ENCODE assay signal across 8 cellular contexts in the genomic region with DNA sequence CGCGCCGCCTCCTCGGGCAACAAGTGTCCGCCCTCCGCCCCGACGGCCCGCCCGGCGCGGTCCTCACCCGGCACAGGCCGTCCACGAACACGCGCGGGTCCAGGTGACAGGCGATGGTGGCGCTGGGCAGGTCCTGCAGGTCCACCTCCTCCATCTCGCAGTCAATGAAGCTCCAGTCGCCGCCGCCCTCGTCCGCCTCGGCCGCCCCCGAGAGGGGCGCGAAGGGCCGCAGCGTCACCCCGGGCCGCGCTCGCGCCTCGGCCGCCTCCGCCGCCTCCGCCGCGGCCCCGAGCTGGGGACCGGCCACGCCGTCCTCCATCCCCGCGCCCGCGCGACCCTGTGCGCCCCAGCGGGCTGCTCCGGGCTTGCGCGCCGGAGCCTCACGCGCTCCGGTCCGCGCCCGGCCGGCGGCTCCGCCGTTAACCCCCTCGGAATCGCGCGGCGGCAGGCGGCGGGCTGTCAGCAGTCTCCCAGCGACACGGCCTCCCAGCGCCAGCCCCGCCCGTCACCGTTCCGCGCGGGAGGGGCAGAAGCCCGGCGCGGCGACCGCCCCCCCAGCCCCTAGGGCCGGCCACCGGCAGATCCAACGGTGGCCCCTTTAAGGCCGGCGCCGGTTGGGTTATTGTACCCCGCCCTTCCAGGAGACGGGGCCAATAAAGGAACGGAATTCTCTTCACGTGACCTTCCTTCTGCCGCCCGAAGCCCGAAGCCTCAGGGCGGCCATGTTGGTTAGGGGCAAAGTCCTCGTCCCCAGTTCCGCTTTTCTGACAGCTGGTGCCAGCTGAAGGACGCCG. TPM values are rescaled to one million over a fixed set of nuclear protein-coding genes. Genes with fewer than 3 reads are reported as not detected.
DNase-seq lines count a peak whose midpoint lies in the region; ATAC-seq, FAIRE-seq and TF ChIP-seq lines count a peak whose summit lies in the region.

A gene (minus strand): TSS at position 421 of the 794 bp plus-strand sequence. CDS start 102 bp downstream, at position 319.

- H3K27me3 Mint-ChIP-seq in Caco-2 (ENCODE audit: insufficient read depth, unreplicated experiment), result no peaks in the 10 kb centered on the region

- H3K4me1 ChIP-seq in Caco-2 (peaks cover 13% of the 10 kb centered on the region), NT2/D1 (ENCODE audit: insufficient read depth, insufficient read length) (no peaks in the 10 kb centered on the region), endocrine pancreas (ENCODE audit: control insufficient read depth, insufficient read depth, low read length) (no peaks in the 10 kb centered on the region), mesenchymal stem cell (ENCODE audit: control insufficient read depth, insufficient read depth, low read depth, low read length) (peaks cover 6% of the 10 kb centered on the region)

- no peaks in the 10 kb centered on the region for H3K27me3 ChIP-seq in Caco-2 (replicated peaks; ENCODE audit: control insufficient read depth, insufficient read depth, low read length)
- H3K27me3 ChIP-seq in NT2/D1 (ENCODE audit: insufficient read depth, insufficient read length), result peaks cover 39% of the 10 kb centered on the region
- H3K27me3 ChIP-seq in endocrine pancreas (ENCODE audit: control insufficient read depth, insufficient read depth, low read length), result no peaks in the 10 kb centered on the region
- peaks cover 0 to under 1% of the 10 kb centered on the region in 2 experiments for H3K27me3 ChIP-seq in mesenchymal stem cell (ENCODE audit: control insufficient read depth in 1 of 2, insufficient read depth in 1 of 2, low read length in 2 of 2)

- peak within 1 kb of the TSS; percentile 87 for H2BK120ac ChIP-seq in mesenchymal stem cell (ENCODE audit: low read depth, low read length)

- WGBS in mesenchymal stem cell, result under 1% methylated on average over 87 of the region's 109 CpGs

- H3K4me3 Mint-ChIP-seq in Caco-2 (ENCODE audit: unreplicated experiment), result peak within 1 kb of the TSS; percentile 88

- H3K4ac ChIP-seq in mesenchymal stem cell (ENCODE audit: low read depth in 1 of 2, low read length in 2 of 2), result peak within 1 kb of the TSS; percentile 46 to 68

- peak within 1 kb of the TSS in 1 of 2 experiments; percentile 83 for H3K23ac ChIP-seq in mesenchymal stem cell (ENCODE audit: low read length in 2 of 2)

- H2AFZ ChIP-seq in mesenchymal stem cell (ENCODE audit: low read depth, low read length), result peak within 1 kb of the TSS; percentile 100

- H2BK15ac ChIP-seq in mesenchymal stem cell (ENCODE audit: low read depth, poor library complexity, severe bottlenecking), result peak within 1 kb of the TSS; percentile 12

- H3K9ac ChIP-seq in NT2/D1 (ENCODE audit: insufficient read length, low read depth) (peak within 1 kb of the TSS; percentile 83), endocrine pancreas (ENCODE audit: control insufficient read depth, insufficient read depth, low read length) (peak within 1 kb of the TSS; percentile 82), mesenchymal stem cell (ENCODE audit: low read length) (peak within 1 kb of the TSS; percentile 86)

- intact Hi-C loops in Caco-2 (cut with micrococcal nuclease; ENCODE audit: unreplicated experiment), result no loop called here

- no peaks in the 10 kb centered on the region for H3K36me3 ChIP-seq in Caco-2 (ENCODE audit: control insufficient read depth, insufficient read depth, low read length)
- no peaks in the 10 kb centered on the region for H3K36me3 ChIP-seq in NT2/D1 (ENCODE audit: insufficient read depth, insufficient read length, low read length)
- no peaks in the 10 kb centered on the region for H3K36me3 ChIP-seq in endocrine pancreas (ENCODE audit: control insufficient read depth, insufficient read depth, low read length)
- no peaks in the 10 kb centered on the region for H3K36me3 ChIP-seq in mesenchymal stem cell (ENCODE audit: control insufficient read depth in 1 of 2, insufficient read depth in 2 of 2, low read depth in 1 of 2, low read length in 2 of 2)

- peak; percentile 95 for ATAC-seq in GM21381 (IDR thresholded peaks at IDR 0.05; ENCODE audit: unreplicated experiment)

- no peak for TF ChIP-seq CTCF in Caco-2 (IDR thresholded peaks at IDR 0.05; ENCODE audit: insufficient read depth in 1 of 2, low read depth in 1 of 2, low read length in 1 of 2, severe bottlenecking in 1 of 2, unreplicated experiment in 1 of 2)

- no peak within 1 kb of the TSS for H3K27ac Mint-ChIP-seq in Caco-2 (ENCODE audit: unreplicated experiment)

- H4K8ac ChIP-seq in mesenchymal stem cell (ENCODE audit: low read length), result peak within 1 kb of the TSS; percentile 35

- no peaks in the 10 kb centered on the region for H3K4me1 Mint-ChIP-seq in Caco-2 (ENCODE audit: low read depth, unreplicated experiment)

- peak within 1 kb of the TSS; percentile 59 to 79 for H3K18ac ChIP-seq in mesenchymal stem cell (ENCODE audit: low read depth in 1 of 2, low read length in 2 of 2)

- peak; percentile 48 for FAIRE-seq in HTR-8/SVneo (lab: Jason Lieb, UNC)

- H3K27ac ChIP-seq in mesenchymal stem cell (ENCODE audit: low read length, poor library complexity, severe bottlenecking), result no peak within 1 kb of the TSS

- BruUV-seq in Caco-2 (replicated peaks; lab: Mats Ljungman, UMichigan), result no TSS peak

- peak within 1 kb of the TSS; percentile 71 for H4K91ac ChIP-seq in mesenchymal stem cell (ENCODE audit: low read length)

- peak within 1 kb of the TSS in 1 of 2 experiments; percentile 73 for H2BK12ac ChIP-seq in mesenchymal stem cell (ENCODE audit: low read length in 2 of 2)

- no peaks in the 10 kb centered on the region for H3K36me3 Mint-ChIP-seq in Caco-2 (ENCODE audit: insufficient read depth, unreplicated experiment)

- CTCF ChIA-PET in Caco-2 (lab: Charles Lee), result interaction anchor here (1.6 kb wide), 1 partner anchor 12 kb away, joined by 3 read pairs; no protein-coding TSS in a partner anchor

- H2AK5ac ChIP-seq in mesenchymal stem cell (ENCODE audit: low read length, severe bottlenecking), result no peak within 1 kb of the TSS

- H3K9me3 Mint-ChIP-seq in Caco-2 (ENCODE audit: unreplicated experiment), result no peaks in the 10 kb centered on the region

- POLR2A ChIA-PET in Caco-2 (lab: Charles Lee), result no interaction called here

- no peak within 1 kb of the TSS for H2BK5ac ChIP-seq in mesenchymal stem cell (ENCODE audit: low read depth, low read length, poor library complexity, severe bottlenecking)

- peak; percentile 89 to 91 for DNase-seq in Caco-2
- peak; percentile 92 for DNase-seq in HTR-8/SVneo (ENCODE audit: insufficient read length, low spot score)
- DNase-seq in NT2/D1 (ENCODE audit: low read depth, low spot score), result peak; percentile 94
- DNase-seq in activated CD8-positive, alpha-beta memory T cell treated with anti-CD3 and anti-CD28 coated beads, Interleukin-2, amount 50 U/mL, for 1 hour (ENCODE audit: extremely low read depth), result peak; percentile 48
- DNase-seq in mesenchymal stem cell, result peak; percentile 96
- peak; percentile 64 for DNase-seq in stimulated activated CD8-positive, alpha-beta memory T cell treated with anti-CD3 and anti-CD28 coated beads, Interleukin-12 subunit alpha, Interleukin-12 subunit beta, amount 100 ng/mL, for 24 hours (ENCODE audit: extremely low read depth)

- peak within 1 kb of the TSS in 1 of 2 experiments; percentile 96 for H3K14ac ChIP-seq in mesenchymal stem cell (ENCODE audit: low read length in 2 of 2)

- H3K9me3 ChIP-seq in Caco-2 (no peaks in the 10 kb centered on the region), NT2/D1 (ENCODE audit: insufficient read depth, low read length) (no peaks in the 10 kb centered on the region), endocrine pancreas (ENCODE audit: control insufficient read depth, low read length) (no peaks in the 10 kb centered on the region), mesenchymal stem cell (ENCODE audit: control insufficient read depth, low read length) (no peaks in the 10 kb centered on the region)

- peak within 1 kb of the TSS; percentile 72 for H3K4me2 ChIP-seq in mesenchymal stem cell (ENCODE audit: low read length, poor library complexity, severe bottlenecking)

- H3K4me3 ChIP-seq in Caco-2 (ENCODE audit: low read depth, low read length) (peak within 1 kb of the TSS; percentile 95), NT2/D1 (ENCODE audit: insufficient read length, low read depth) (peak within 1 kb of the TSS; percentile 82), endocrine pancreas (ENCODE audit: control insufficient read depth, insufficient read depth, low read length) (peak within 1 kb of the TSS; percentile 79), mesenchymal stem cell (ENCODE audit: insufficient read depth in 1 of 2, low read depth in 1 of 2, low read length in 2 of 2) (peak within 1 kb of the TSS; percentile 90 to 92)

- H3K79me1 ChIP-seq in mesenchymal stem cell (replicated peaks; ENCODE audit: low read length, poor library complexity, severe bottlenecking), result peaks cover 19% of the 10 kb centered on the region

RNA-seq across cellular contexts. Expression of the gene that starts here (rescaled TPM):
- 27.0 and 29.4 TPM in 2 replicates for total RNA-seq in Caco-2 (2022)
- polyA plus RNA-seq in mesenchymal stem cell (2013, experiment 1 of 2), result 32.5 TPM
- polyA plus RNA-seq in mesenchymal stem cell (2013, experiment 2 of 2), result 33.5 TPM
